In the genomic region with DNA sequence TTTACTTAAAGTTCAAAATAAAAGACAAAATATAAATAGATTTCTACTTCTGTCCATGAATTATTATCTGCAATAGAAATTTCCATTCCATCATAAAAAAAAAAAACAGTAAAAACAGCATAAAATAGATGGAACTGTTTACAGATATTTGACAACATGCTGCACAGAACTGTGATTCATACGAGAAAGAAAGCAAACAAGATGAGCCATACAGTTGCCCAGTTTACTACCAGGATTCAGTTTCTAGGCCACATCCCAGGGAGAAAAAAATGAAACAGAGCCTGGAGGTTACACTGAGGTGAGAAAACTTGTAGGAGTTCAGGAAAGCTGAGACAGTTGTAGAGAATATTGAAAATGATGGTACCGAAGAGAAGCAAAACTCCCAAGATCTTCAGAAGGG, we compare ENCODE assay signal across 17 cellular contexts.
DNase-seq lines count a peak whose midpoint lies in the region; ATAC-seq and TF ChIP-seq lines count a peak whose summit lies in the region.
"Had no signal": no experiment of that assay in that cellular context is flagged by ENCODE, and none has a peak within 500 bp of the region (broad histone marks: within the 10 kb centered on the region; RNA-seq: fewer than 3 reads in every experiment).

No MANE protein-coding gene starts in this region.

- TF ChIP-seq CTCF in epithelial cell of esophagus (IDR thresholded peaks at IDR 0.05; ENCODE audit: insufficient read depth, low read depth, low read length, missing control alignments) (no peak), nephron progenitor cell (IDR thresholded peaks at IDR 0.05) (no peak)

- no peaks in the 10 kb centered on the region for H3K36me3 Mint-ChIP-seq in nephron progenitor cell (ENCODE audit: low read depth)
- H3K36me3 Mint-ChIP-seq: CD8-positive, alpha-beta T cell had no signal

- peak; percentile 20 for DNase-seq in HCEC 1CT
- DNase-seq in amniotic epithelial cell (ENCODE audit: low read depth) = peak; percentile 18
- DNase-seq in epithelial cell of esophagus (ENCODE audit: low read depth) = peak; percentile 14
- DNase-seq in nephron progenitor cell = no peak
- no peak for DNase-seq in iPS-NIHi7 (ENCODE audit: extremely low spot score)
- no peak for DNase-seq in COLO829 (ENCODE audit: low spot score)
- DNase-seq in DMS79 treated with DMSO at 0.1 percent for 48 hours (lab: John Stamatoyannopoulos, UW) = no peak
- DNase-seq: 8988T; CD8-positive, alpha-beta T cell; COR-L47; DMS 273 treated with DMSO at 0.1 percent for 48 hours; DMS53; GM23248 had no signal

- peak overlapping the region; percentile 55 for H3K27ac Mint-ChIP-seq in nephron progenitor cell
- H3K27ac Mint-ChIP-seq: B cell; CD8-positive, alpha-beta T cell had no signal

- ATAC-seq in GM18907 (IDR thresholded peaks at IDR 0.05; ENCODE audit: unreplicated experiment) = no peak
- ATAC-seq: CD8-positive, alpha-beta T cell; HCT116 had no signal

- H3K4me1 Mint-ChIP-seq in nephron progenitor cell = peaks cover 5% of the 10 kb centered on the region
- H3K4me1 Mint-ChIP-seq: B cell had no signal

- H3K4me3 Mint-ChIP-seq in nephron progenitor cell = no peak overlapping the region
- H3K4me3 Mint-ChIP-seq: B cell; CD8-positive, alpha-beta T cell had no signal

- H3K4me3 ChIP-seq in epithelial cell of esophagus (ENCODE audit: low read length) = no peak overlapping the region
- H3K4me3 ChIP-seq: BLaER1 treated with 17β-estradiol and CSF1 and Interleukin-3, amounts not matched to agents 10 nM and 100 nM; GM23248 had no signal

- H3K9me3 Mint-ChIP-seq in nephron progenitor cell = peaks cover 4% of the 10 kb centered on the region
- H3K9me3 Mint-ChIP-seq: CD8-positive, alpha-beta T cell had no signal

- no peaks in the 10 kb centered on the region for H3K27me3 Mint-ChIP-seq in nephron progenitor cell (ENCODE audit: low read depth, poor library complexity)
- H3K27me3 Mint-ChIP-seq: B cell had no signal

Comparison
In these comparisons a context has a peak if more than half of its experiments do, and no peak if none do; other contexts are left out.
1. DNase-seq: peak in HCEC 1CT (single experiment), amniotic epithelial cell (single experiment) and epithelial cell of esophagus (single experiment); none in nephron progenitor cell (single experiment), iPS-NIHi7 (single experiment), COLO829 (single experiment) and DMS79 treated with DMSO at 0.1 percent for 48 hours (single experiment).